In the genomic region with DNA sequence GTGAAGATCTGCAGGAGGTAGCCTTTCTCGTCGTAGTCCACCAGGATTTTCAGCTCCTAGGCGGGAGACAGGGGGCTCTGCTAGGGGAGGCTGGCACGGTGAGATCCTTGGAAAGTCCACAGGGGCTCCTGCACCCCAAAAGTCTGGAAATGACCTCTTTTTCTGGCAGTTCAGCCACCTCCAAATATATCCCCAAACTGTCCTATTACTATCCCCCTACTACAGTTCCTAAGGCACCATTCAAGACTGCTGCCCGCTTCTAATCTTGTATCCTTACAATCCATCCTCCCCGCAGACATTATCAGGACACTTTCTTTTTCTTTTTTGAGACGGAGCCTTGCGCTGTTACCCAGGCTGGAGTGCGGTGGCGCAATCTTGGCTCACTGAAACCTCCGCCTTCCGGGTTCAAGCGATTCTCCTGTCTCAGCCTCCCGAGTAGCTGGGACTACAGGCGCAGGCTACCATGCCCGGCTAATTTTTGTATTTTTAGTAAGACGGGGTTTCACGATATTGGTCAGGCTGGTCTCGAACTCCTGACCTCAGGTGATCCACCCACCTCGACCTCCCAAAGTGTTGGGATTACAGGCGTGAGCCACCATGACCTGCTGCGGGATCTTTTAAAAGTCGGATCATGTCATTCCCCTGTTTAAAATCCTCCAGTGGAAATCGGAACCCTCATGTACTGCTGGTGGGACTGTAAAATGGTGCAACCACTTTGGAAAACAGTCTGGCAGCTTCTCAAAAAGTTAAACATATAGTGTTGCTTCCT, we compare ENCODE assay signal across 8 cellular contexts. TPM values are rescaled to one million over a fixed set of nuclear protein-coding genes. Genes with fewer than 3 reads are reported as not detected.
A peak's percentile ranks its signal among the peaks of the same experiment; 100 is the strongest.
DNase-seq lines count a peak whose midpoint lies in the region; ATAC-seq, FAIRE-seq and TF ChIP-seq lines count a peak whose summit lies in the region.

No MANE protein-coding gene starts in this region.

- peak overlapping the region; percentile 96 for H3K27ac Mint-ChIP-seq in mesothelial cell of epicardium

- H3K4me1 ChIP-seq in liver (ENCODE audit: control insufficient read depth in 4 of 4, insufficient read depth in 4 of 4, low read length in 3 of 4): peaks cover 0 to 4% (median 1%) of the 10 kb centered on the region in 4 donors
- peaks cover 18% of the 10 kb centered on the region for H3K4me1 ChIP-seq in HepG2 (ENCODE audit: insufficient read depth, low read length)

- TF ChIP-seq CTCF in liver (IDR thresholded peaks at IDR 0.05; ENCODE audit: low read depth, low read length, missing input control) (no peak), HepG2 (CRISPR knock-in tag; IDR thresholded peaks at IDR 0.05) (no peak), astrocyte of the cerebellum (IDR thresholded peaks at IDR 0.05; ENCODE audit: low read depth, low read length, missing control alignments) (no peak), mesothelial cell of epicardium (IDR thresholded peaks at IDR 0.05; ENCODE audit: unreplicated experiment) (no peak)

- H3K9me3 Mint-ChIP-seq in mesothelial cell of epicardium: no peaks in the 10 kb centered on the region

- H3K4me3 Mint-ChIP-seq in mesothelial cell of epicardium: peak overlapping the region; percentile 96

- no peak for FAIRE-seq in HepG2 (lab: Jason Lieb, UNC)

- intact Hi-C loops in HepG2 (cut with micrococcal nuclease; ENCODE audit: unreplicated experiment) (no loop called here), posterior vena cava (cut with DNase I) (no loop called here)

- H3K9me3 ChIP-seq in liver (ENCODE audit: control insufficient read depth in 4 of 4, low read length in 3 of 4) (no peaks in the 10 kb centered on the region), HepG2 (ENCODE audit: low read length) (no peaks in the 10 kb centered on the region)

- in situ Hi-C loops in HepG2 (cut with HindIII; ENCODE audit: extremely low pct_ligation_motif_present, low pct_unique_long_range_greater_than_20kb) (no loop called here), astrocyte of the cerebellum (cut with HindIII; ENCODE audit: low sequenced_read_pairs) (no loop called here)

- CTCF ChIA-PET in HepG2 (lab: Yijun Ruan, JAX; ENCODE audit: low intra/inter-chr PET ratio, low total read pairs): no interaction called here

- peak overlapping the region in 1 of 2 donors; percentile 35 for H3K27ac ChIP-seq in liver (ENCODE audit: low read depth in 1 of 2, low read length in 2 of 2)
- no peak overlapping the region for H3K27ac ChIP-seq in HepG2 (ENCODE audit: extremely low read length, insufficient read depth, low read length)

- H2AFZ ChIP-seq in HepG2 (ENCODE audit: low read length): no peak overlapping the region

- H3K27me3 Mint-ChIP-seq in mesothelial cell of epicardium (ENCODE audit: low read depth): no peaks in the 10 kb centered on the region

- POLR2A ChIA-PET in HepG2 (lab: Yijun Ruan, JAX): no interaction called here

- TF ChIP-seq RAD21 in liver (IDR thresholded peaks at IDR 0.05): no peak
- no peak for TF ChIP-seq RAD21 in HepG2 (CRISPR knock-in tag; IDR thresholded peaks at IDR 0.05)

- no peak for TF ChIP-seq POLR2A in HepG2 (IDR thresholded peaks at IDR 0.05; ENCODE audit: insufficient read depth in 1 of 2, low read depth in 2 of 2, low read length in 2 of 2)

- H3K9ac ChIP-seq in liver (ENCODE audit: low read depth in 1 of 2, low read length in 2 of 2): peak overlapping the region in 1 of 2 donors; percentile 16
- H3K9ac ChIP-seq in HepG2 (ENCODE audit: insufficient read depth, low read depth, low read length): no peak overlapping the region

- no peak for ATAC-seq in HepG2
- no peak for ATAC-seq in GM18498 (IDR thresholded peaks at IDR 0.05; ENCODE audit: unreplicated experiment)

- H3K4me1 Mint-ChIP-seq in mesothelial cell of epicardium: peaks cover 18% of the 10 kb centered on the region

- H3K27me3 ChIP-seq in liver (ENCODE audit: control insufficient read depth in 4 of 4, insufficient read depth in 4 of 4, low read length in 3 of 4): no peaks in the 10 kb centered on the region
- H3K27me3 ChIP-seq in HepG2 (ENCODE audit: control insufficient read depth in 1 of 2, insufficient read depth in 2 of 2, low read length in 2 of 2): no peaks in the 10 kb centered on the region

- DNase-seq in HepG2 (ENCODE audit: low spot score) (no peak), astrocyte of the cerebellum (ENCODE audit: low read depth) (no peak), mesothelial cell of epicardium (ENCODE audit: low spot score in 2 of 2, unreplicated experiment in 2 of 2) (no peak), putamen (ENCODE audit: low spot score) (no peak), NCI-H2227 treated with DMSO at 0.1 percent for 48 hours (lab: John Stamatoyannopoulos, UW) (no peak), posterior vena cava (ENCODE audit: low spot score) (no peak)

- no peaks in the 10 kb centered on the region for H3K79me2 ChIP-seq in HepG2 (ENCODE audit: insufficient read depth, low read length)

- 84% methylated on average over 24 of the region's 24 CpGs for WGBS in liver
- WGBS in HepG2 (ENCODE audit: low lambda C conversion rate): 98% methylated on average over 23 of the region's 24 CpGs

- H3K4me3 ChIP-seq in liver (ENCODE audit: low read depth in 1 of 3, low read length in 3 of 3) (peak overlapping the region; percentile 49 to 66 (median 51)), HepG2 (replicated peaks in 1 of 3; ENCODE audit: insufficient read depth in 1 of 3, low read depth in 2 of 3, low read length in 3 of 3) (no peak overlapping the region), astrocyte of the cerebellum (ENCODE audit: low read depth, low read length) (peak overlapping the region; percentile 63)

- H3K36me3 Mint-ChIP-seq in mesothelial cell of epicardium: no peaks in the 10 kb centered on the region

- no peak for TF ChIP-seq EP300 in HepG2 (IDR thresholded peaks at IDR 0.05; ENCODE audit: low read depth in 2 of 2, low read length in 2 of 2)
- no peak for TF ChIP-seq EP300 in HepG2 (CRISPR knock-in tag; IDR thresholded peaks at IDR 0.05; ENCODE audit: borderline replicate concordance)

- H3K36me3 ChIP-seq in liver (ENCODE audit: control insufficient read depth in 4 of 4, insufficient read depth in 3 of 4, low read depth in 1 of 4, low read length in 3 of 4) (peaks cover 12 to 42% (median 32%) of the 10 kb centered on the region in 4 donors), HepG2 (replicated peaks in 1 of 2; ENCODE audit: control insufficient read depth in 1 of 2, insufficient read depth in 2 of 2, low read length in 2 of 2) (peaks cover 3 to 20% of the 10 kb centered on the region in 2 experiments; a peak in 3 of 5 replicates)

- BruUV-seq in HepG2 (replicated peaks; lab: Mats Ljungman, UMichigan): no TSS peak

- H4K20me1 ChIP-seq in HepG2 (ENCODE audit: insufficient read depth, low read length): no peaks in the 10 kb centered on the region

- H3K4me2 ChIP-seq in HepG2 (ENCODE audit: low read depth, low read length): no peak overlapping the region

RNA-seq across cellular contexts. Expression of a gene that starts 18.5 kb away (rescaled TPM):
- total RNA-seq in liver: 100 to 1,000 TPM in 1 of 2 donors, 10 to 100 TPM in 1; 31.3 to 620 TPM
- 100 to 1,000 TPM; 397 to 812 TPM for polyA plus RNA-seq in liver
- 120 and 138 TPM in 2 replicates for total RNA-seq in HepG2 (2016; rRNA removed; fragmentation: Illumina TruSeq; extraction: Trizol)
- total RNA-seq in HepG2 (2016; cell fraction: cytosol; rRNA removed; fragmentation: Illumina TruSeq; extraction: Trizol; ENCODE audit: low read depth): 101 and 114 TPM in 2 replicates
- 120 and 121 TPM in 2 replicates for total RNA-seq in HepG2 (2016; cell fraction: insoluble cytoplasmic fraction; rRNA removed; fragmentation: Illumina TruSeq; extraction: Trizol)
- 212 and 224 TPM in 2 replicates for total RNA-seq in HepG2 (2016; cell fraction: membrane; rRNA removed; fragmentation: Illumina TruSeq; extraction: Trizol)
- total RNA-seq in HepG2 (2016; cell fraction: nucleus; rRNA removed; fragmentation: Illumina TruSeq; extraction: Trizol): 62.9 and 70.7 TPM in 2 replicates
- 195 and 197 TPM in 2 replicates for polyA plus RNA-seq in HepG2 (2011; rRNA removed)
- 257 and 265 TPM in 2 replicates for polyA plus RNA-seq in HepG2 (2011; cell fraction: cytosol; rRNA removed)
- 119 and 130 TPM in 2 replicates for polyA plus RNA-seq in HepG2 (2011; cell fraction: nucleus; rRNA removed)
- polyA plus RNA-seq in HepG2 (2012): 157 and 186 TPM in 2 replicates
- 191 and 212 TPM in 2 replicates for polyA plus RNA-seq in HepG2 (2016; cell fraction: cytosol; fragmentation: Illumina TruSeq; extraction: Trizol; ENCODE audit: low read depth)
- 130 and 165 TPM in 2 replicates for polyA plus RNA-seq in HepG2 (2016; cell fraction: insoluble cytoplasmic fraction; fragmentation: Illumina TruSeq; extraction: Trizol; ENCODE audit: low read depth)
- 312 and 339 TPM in 2 replicates for polyA plus RNA-seq in HepG2 (2016; cell fraction: membrane; fragmentation: Illumina TruSeq; extraction: Trizol; ENCODE audit: low read depth)
- polyA plus RNA-seq in HepG2 (2016; cell fraction: nucleus; fragmentation: Illumina TruSeq; extraction: Trizol; ENCODE audit: insufficient read depth, low read depth): 122 and 126 TPM in 2 replicates
- polyA minus RNA-seq in HepG2 (2011; rRNA and poly(A)+ RNA removed; ENCODE audit: low replicate concordance): 5.0 and 114 TPM in 2 replicates
- 74.4 and 100 TPM in 2 replicates for polyA minus RNA-seq in HepG2 (2011; cell fraction: cytosol; rRNA and poly(A)+ RNA removed)
- 56.0 and 68.5 TPM in 2 replicates for polyA minus RNA-seq in HepG2 (2011; cell fraction: nucleus; rRNA and poly(A)+ RNA removed)
- 0.16 TPM in 1 of 3 replicates, not detected in the others for total RNA-seq in mesothelial cell of epicardium
- 10 to 100 TPM in 1 of 2 donors, 1 to 10 TPM in 1; 5.6 to 17.4 TPM for total RNA-seq in posterior vena cava

RNA-seq across cellular contexts. Expression of a gene that starts 36.4 kb away (rescaled TPM):
- total RNA-seq in liver (1 to 10 TPM; 4.3 to 7.9 TPM), HepG2 (2016; rRNA removed; fragmentation: Illumina TruSeq; extraction: Trizol) (1.4 and 1.8 TPM in 2 replicates), mesothelial cell of epicardium (26.5 to 27.2 TPM (median 26.8 TPM) in 3 replicates), posterior vena cava (10 to 100 TPM; 20.2 to 20.9 TPM)
- polyA plus RNA-seq in liver (1 to 10 TPM; 1.8 to 5.8 TPM), HepG2 (2011; rRNA removed) (1.1 and 1.3 TPM in 2 replicates)
- total RNA-seq in HepG2 (2016; cell fraction: cytosol; rRNA removed; fragmentation: Illumina TruSeq; extraction: Trizol; ENCODE audit: low read depth): 0.40 and 0.44 TPM in 2 replicates
- 1.3 TPM in 2 replicates for total RNA-seq in HepG2 (2016; cell fraction: insoluble cytoplasmic fraction; rRNA removed; fragmentation: Illumina TruSeq; extraction: Trizol)
- total RNA-seq in HepG2 (2016; cell fraction: membrane; rRNA removed; fragmentation: Illumina TruSeq; extraction: Trizol): 1.3 and 1.4 TPM in 2 replicates
- 2.7 and 3.3 TPM in 2 replicates for total RNA-seq in HepG2 (2016; cell fraction: nucleus; rRNA removed; fragmentation: Illumina TruSeq; extraction: Trizol)
- polyA plus RNA-seq in HepG2 (2011; cell fraction: cytosol; rRNA removed): 0.43 and 0.51 TPM in 2 replicates
- polyA plus RNA-seq in HepG2 (2011; cell fraction: nucleus; rRNA removed): 9.3 TPM in 2 replicates
- polyA plus RNA-seq in HepG2 (2012): 4.2 and 6.2 TPM in 2 replicates
- polyA plus RNA-seq in HepG2 (2016; cell fraction: cytosol; fragmentation: Illumina TruSeq; extraction: Trizol; ENCODE audit: low read depth): 0.32 and 0.34 TPM in 2 replicates
- polyA plus RNA-seq in HepG2 (2016; cell fraction: insoluble cytoplasmic fraction; fragmentation: Illumina TruSeq; extraction: Trizol; ENCODE audit: low read depth): 2.6 and 3.8 TPM in 2 replicates
- 0.70 and 0.76 TPM in 2 replicates for polyA plus RNA-seq in HepG2 (2016; cell fraction: membrane; fragmentation: Illumina TruSeq; extraction: Trizol; ENCODE audit: low read depth)
- 16.0 and 18.9 TPM in 2 replicates for polyA plus RNA-seq in HepG2 (2016; cell fraction: nucleus; fragmentation: Illumina TruSeq; extraction: Trizol; ENCODE audit: insufficient read depth, low read depth)
- polyA minus RNA-seq in HepG2 (2011; rRNA and poly(A)+ RNA removed; ENCODE audit: low replicate concordance): 2.1 and 4.2 TPM in 2 replicates
- 1.8 and 2.5 TPM in 2 replicates for polyA minus RNA-seq in HepG2 (2011; cell fraction: cytosol; rRNA and poly(A)+ RNA removed)
- 3.6 and 4.4 TPM in 2 replicates for polyA minus RNA-seq in HepG2 (2011; cell fraction: nucleus; rRNA and poly(A)+ RNA removed)

RNA-seq across cellular contexts. Expression of a gene that starts 46.7 kb away (rescaled TPM):
- total RNA-seq in liver: 1 to 10 TPM; 5.9 to 7.0 TPM
- 1 to 10 TPM in 1 of 2 donors, under 1 TPM in 1; 0.97 to 1.1 TPM for polyA plus RNA-seq in liver
- 11.0 and 14.6 TPM in 2 replicates for total RNA-seq in HepG2 (2016; rRNA removed; fragmentation: Illumina TruSeq; extraction: Trizol)
- 10.8 and 12.5 TPM in 2 replicates for total RNA-seq in HepG2 (2016; cell fraction: cytosol; rRNA removed; fragmentation: Illumina TruSeq; extraction: Trizol; ENCODE audit: low read depth)
- 9.8 and 14.8 TPM in 2 replicates for total RNA-seq in HepG2 (2016; cell fraction: insoluble cytoplasmic fraction; rRNA removed; fragmentation: Illumina TruSeq; extraction: Trizol)
- total RNA-seq in HepG2 (2016; cell fraction: membrane; rRNA removed; fragmentation: Illumina TruSeq; extraction: Trizol): 18.2 and 24.9 TPM in 2 replicates
- 14.1 and 17.3 TPM in 2 replicates for total RNA-seq in HepG2 (2016; cell fraction: nucleus; rRNA removed; fragmentation: Illumina TruSeq; extraction: Trizol)
- 31.3 and 32.2 TPM in 2 replicates for polyA plus RNA-seq in HepG2 (2011; rRNA removed)
- polyA plus RNA-seq in HepG2 (2011; cell fraction: cytosol; rRNA removed): 28.4 and 38.7 TPM in 2 replicates
- polyA plus RNA-seq in HepG2 (2011; cell fraction: nucleus; rRNA removed): 37.5 and 40.2 TPM in 2 replicates
- 10.8 and 12.9 TPM in 2 replicates for polyA plus RNA-seq in HepG2 (2012)
- polyA plus RNA-seq in HepG2 (2016; cell fraction: cytosol; fragmentation: Illumina TruSeq; extraction: Trizol; ENCODE audit: low read depth): 19.8 and 23.7 TPM in 2 replicates
- 19.7 and 25.0 TPM in 2 replicates for polyA plus RNA-seq in HepG2 (2016; cell fraction: insoluble cytoplasmic fraction; fragmentation: Illumina TruSeq; extraction: Trizol; ENCODE audit: low read depth)
- polyA plus RNA-seq in HepG2 (2016; cell fraction: membrane; fragmentation: Illumina TruSeq; extraction: Trizol; ENCODE audit: low read depth): 27.0 and 27.4 TPM in 2 replicates
- 24.9 and 31.1 TPM in 2 replicates for polyA plus RNA-seq in HepG2 (2016; cell fraction: nucleus; fragmentation: Illumina TruSeq; extraction: Trizol; ENCODE audit: insufficient read depth, low read depth)
- 46.1 and 174 TPM in 2 replicates for polyA minus RNA-seq in HepG2 (2011; rRNA and poly(A)+ RNA removed; ENCODE audit: low replicate concordance)
- 32.2 and 38.9 TPM in 2 replicates for polyA minus RNA-seq in HepG2 (2011; cell fraction: cytosol; rRNA and poly(A)+ RNA removed)
- polyA minus RNA-seq in HepG2 (2011; cell fraction: nucleus; rRNA and poly(A)+ RNA removed): 32.4 and 35.6 TPM in 2 replicates
- 33.0 to 37.8 TPM (median 33.8 TPM) in 3 replicates for total RNA-seq in mesothelial cell of epicardium
- total RNA-seq in posterior vena cava: 10 to 100 TPM in 1 of 2 donors, 1 to 10 TPM in 1; 5.3 to 10.4 TPM

RNA-seq across cellular contexts. Expression of a gene that starts 48.4 kb away (rescaled TPM):
- total RNA-seq in liver (10 to 100 TPM; 39.0 to 52.3 TPM), HepG2 (2016; rRNA removed; fragmentation: Illumina TruSeq; extraction: Trizol) (61.1 and 73.9 TPM in 2 replicates), mesothelial cell of epicardium (34.1 to 38.6 TPM (median 36.3 TPM) in 3 replicates), posterior vena cava (10 to 100 TPM; 37.9 to 42.1 TPM)
- polyA plus RNA-seq in liver (10 to 100 TPM; 50.1 to 57.6 TPM), HepG2 (2011; rRNA removed) (41.4 and 53.5 TPM in 2 replicates)
- total RNA-seq in HepG2 (2016; cell fraction: cytosol; rRNA removed; fragmentation: Illumina TruSeq; extraction: Trizol; ENCODE audit: low read depth): 14.7 and 17.8 TPM in 2 replicates
- total RNA-seq in HepG2 (2016; cell fraction: insoluble cytoplasmic fraction; rRNA removed; fragmentation: Illumina TruSeq; extraction: Trizol): 63.0 and 75.8 TPM in 2 replicates
- 38.8 and 40.2 TPM in 2 replicates for total RNA-seq in HepG2 (2016; cell fraction: membrane; rRNA removed; fragmentation: Illumina TruSeq; extraction: Trizol)
- total RNA-seq in HepG2 (2016; cell fraction: nucleus; rRNA removed; fragmentation: Illumina TruSeq; extraction: Trizol): 22.0 and 27.1 TPM in 2 replicates
- 57.2 and 69.0 TPM in 2 replicates for polyA plus RNA-seq in HepG2 (2011; cell fraction: cytosol; rRNA removed)
- 31.9 and 34.9 TPM in 2 replicates for polyA plus RNA-seq in HepG2 (2011; cell fraction: nucleus; rRNA removed)
- polyA plus RNA-seq in HepG2 (2012): 23.2 and 36.0 TPM in 2 replicates
- polyA plus RNA-seq in HepG2 (2016; cell fraction: cytosol; fragmentation: Illumina TruSeq; extraction: Trizol; ENCODE audit: low read depth): 21.2 and 23.3 TPM in 2 replicates
- polyA plus RNA-seq in HepG2 (2016; cell fraction: insoluble cytoplasmic fraction; fragmentation: Illumina TruSeq; extraction: Trizol; ENCODE audit: low read depth): 65.4 and 77.3 TPM in 2 replicates
- 29.7 and 32.9 TPM in 2 replicates for polyA plus RNA-seq in HepG2 (2016; cell fraction: membrane; fragmentation: Illumina TruSeq; extraction: Trizol; ENCODE audit: low read depth)
- polyA plus RNA-seq in HepG2 (2016; cell fraction: nucleus; fragmentation: Illumina TruSeq; extraction: Trizol; ENCODE audit: insufficient read depth, low read depth): 33.3 and 37.2 TPM in 2 replicates
- 23.4 and 46.9 TPM in 2 replicates for polyA minus RNA-seq in HepG2 (2011; rRNA and poly(A)+ RNA removed; ENCODE audit: low replicate concordance)
- polyA minus RNA-seq in HepG2 (2011; cell fraction: cytosol; rRNA and poly(A)+ RNA removed): 18.2 and 20.5 TPM in 2 replicates
- polyA minus RNA-seq in HepG2 (2011; cell fraction: nucleus; rRNA and poly(A)+ RNA removed): 13.0 and 21.1 TPM in 2 replicates

Comparison
In these comparisons a context has a peak if more than half of its experiments do, and no peak if none do; other contexts are left out.
1. H3K4me3 ChIP-seq: peak in liver (3 of 3) and astrocyte of the cerebellum (single experiment); none in HepG2 (0 of 3).